ENCODE assay signal across 8 cellular contexts in genomic region chr4:152045781-152046571, GRCh38.
A peak's percentile ranks its signal among the peaks of the same experiment; 100 is the strongest.
DNase-seq lines count a peak whose midpoint lies in the region; ATAC-seq and TF ChIP-seq lines count a peak whose summit lies in the region.

No MANE protein-coding gene starts in this region.

- no peaks in the 10 kb centered on the region for H3K9me3 ChIP-seq in testis

- no peaks in the 10 kb centered on the region for H3K27me3 Mint-ChIP-seq in activated naive CD8-positive, alpha-beta T cell treated with anti-CD3 and anti-CD28 coated beads for 36 hours

- DNase-seq in DMS79 treated with DMSO at 0.1 percent for 48 hours (lab: John Stamatoyannopoulos, UW) (peak; percentile 29), DMS79 (lab: John Stamatoyannopoulos, UW) (no peak), iPS-NIHi7 (ENCODE audit: extremely low spot score) (peak; percentile 95), testis (peak; percentile 66), inferior parietal cortex (ENCODE audit: extremely low spot score) (no peak), ACHN (no peak)
- peak; percentile 4 for DNase-seq in activated naive CD8-positive, alpha-beta T cell treated with anti-CD3 and anti-CD28 coated beads for 36 hours

- peaks cover 13% of the 10 kb centered on the region for H3K9me3 Mint-ChIP-seq in activated naive CD8-positive, alpha-beta T cell treated with anti-CD3 and anti-CD28 coated beads for 36 hours

- TF ChIP-seq POLR2A in testis (IDR thresholded peaks at IDR 0.05), result no peak

- ATAC-seq in HG03066 (IDR thresholded peaks at IDR 0.05; ENCODE audit: low read depth, unreplicated experiment), result peak; percentile 70

- TF ChIP-seq CTCF in testis (IDR thresholded peaks at IDR 0.05), result peak in 1 of 3 experiments; percentile 37

- H3K27me3 ChIP-seq in testis, result no peaks in the 10 kb centered on the region

- peaks cover 3% of the 10 kb centered on the region for H3K4me1 Mint-ChIP-seq in activated naive CD8-positive, alpha-beta T cell treated with anti-CD3 and anti-CD28 coated beads for 36 hours

- in situ Hi-C loops in ACHN (cut with HindIII; ENCODE audit: low pct_ligation_motif_present, low pct_unique_long_range_greater_than_20kb, low sequenced_read_pairs), result no loop called here

- peaks cover 2% of the 10 kb centered on the region for H3K36me3 Mint-ChIP-seq in activated naive CD8-positive, alpha-beta T cell treated with anti-CD3 and anti-CD28 coated beads for 36 hours

- no peaks in the 10 kb centered on the region for H3K36me3 ChIP-seq in testis (ENCODE audit: low read depth, missing control alignments)

- H3K4me3 ChIP-seq in testis, result peak overlapping the region in 1 of 2 donors; percentile 38

- no peak overlapping the region for H3K27ac ChIP-seq in testis

- no peak overlapping the region for H3K27ac Mint-ChIP-seq in activated naive CD8-positive, alpha-beta T cell treated with anti-CD3 and anti-CD28 coated beads for 36 hours

- no peak overlapping the region for H3K4me3 Mint-ChIP-seq in activated naive CD8-positive, alpha-beta T cell treated with anti-CD3 and anti-CD28 coated beads for 36 hours

- 17 to 18% methylated on average over 9 to 37 of the region's 37 CpGs for WGBS in testis, 2 donors

- intact Hi-C loops in testis (cut with DNase I; ENCODE audit: low total_unique reads), result no loop called here

- no peaks in the 10 kb centered on the region for H3K4me1 ChIP-seq in testis

Comparison
In these comparisons a context has a peak if more than half of its experiments do, and no peak if none do; other contexts are left out.
1. DNase-seq: peak in DMS79 treated with DMSO at 0.1 percent for 48 hours (single experiment), activated naive CD8-positive, alpha-beta T cell treated with anti-CD3 and anti-CD28 coated beads for 36 hours (single experiment), iPS-NIHi7 (single experiment) and testis (single experiment); none in DMS79 (single experiment), inferior parietal cortex (single experiment) and ACHN (single experiment).